In genomic region chr11:119664701-119665420, GRCh38 we compare ENCODE assay signal across 29 cellular contexts.
"Had no signal": no experiment of that assay in that cellular context is flagged by ENCODE, and none has a peak within 500 bp of the region (broad histone marks: within the 10 kb centered on the region; RNA-seq: fewer than 3 reads in every experiment).

No MANE protein-coding gene starts in this region.

- H3K9me3 ChIP-seq: adrenal gland, body of pancreas, esophagus muscularis mucosa, gastrocnemius medialis had no signal

- H3K27ac Mint-ChIP-seq: activated CD4-positive, alpha-beta memory T cell treated with anti-CD3 and anti-CD28 coated beads for 36 hours; activated CD4-positive, alpha-beta T cell treated with anti-CD3 and anti-CD28 coated beads for 36 hours; activated CD4-positive, alpha-beta T cell treated with anti-CD3 and anti-CD28 coated beads, Interleukin-2, amount 10 ng/mL, durations not matched to agents 24 days and 14 days; activated CD8-positive, alpha-beta memory T cell treated with anti-CD3 and anti-CD28 coated beads, Interleukin-2, amount 10 ng/mL, durations not matched to agents 7 days and 5 days; activated CD8-positive, alpha-beta T cell treated with anti-CD3 and anti-CD28 coated beads, Interleukin-2, amount 10 ng/mL, durations not matched to agents 7 days and 5 days; activated naive CD4-positive, alpha-beta T cell treated with anti-CD3 and anti-CD28 coated beads for 36 hours; activated naive CD4-positive, alpha-beta T cell treated with anti-CD3 and anti-CD28 coated beads, Interleukin-2, amount 50 U/mL, for 24 hours; activated naive CD8-positive, alpha-beta T cell treated with anti-CD3 and anti-CD28 coated beads for 36 hours; activated naive CD8-positive, alpha-beta T cell treated with anti-CD3 and anti-CD28 coated beads, Interleukin-2, amount 50 U/mL, for 24 hours; activated T-helper 1 cell treated with anti-CD3 and anti-CD28 coated beads, Interleukin-12 subunit alpha, Interleukin-12 subunit beta, Interleukin-2, Interleukin-4 antibody, amounts not matched to agents 30 ng/mL and 10 ng/mL and 1 ng/mL, durations not matched to agents 14 hours and 24 hours and 36 hours; activated T-helper 2 cell treated with anti-CD3 and anti-CD28 coated beads, Interferon-gamma antibody, Interleukin-2, Interleukin-4, amounts not matched to agents 10 μg/mL and 5 μg/mL and 100 μg/mL, durations not matched to agents 14 hours and 24 hours and 36 hours had no signal

- H3K4me1 ChIP-seq: adrenal gland, gastrocnemius medialis had no signal

- DNase-seq: activated CD4-positive, alpha-beta memory T cell treated with anti-CD3 and anti-CD28 coated beads for 36 hours; activated CD4-positive, alpha-beta T cell treated with anti-CD3 and anti-CD28 coated beads for 36 hours; activated CD4-positive, alpha-beta T cell treated with anti-CD3 and anti-CD28 coated beads, Interleukin-2, amount 10 ng/mL, durations not matched to agents 24 days and 14 days; activated CD4-positive, CD25-positive, alpha-beta regulatory T cell; activated CD4-positive, CD25-positive, alpha-beta regulatory T cell treated with anti-CD3 and anti-CD28 coated beads, Interleukin-2, amount 50 U/mL, for 72 hours; activated CD8-positive, alpha-beta memory T cell treated with anti-CD3 and anti-CD28 coated beads, Interleukin-2, amount 10 ng/mL, durations not matched to agents 7 days and 5 days; activated CD8-positive, alpha-beta memory T cell treated with anti-CD3 and anti-CD28 coated beads, Interleukin-2, amount 50 U/mL, for 4 hours; activated CD8-positive, alpha-beta T cell treated with anti-CD3 and anti-CD28 coated beads, Interleukin-2, amount 10 ng/mL, durations not matched to agents 7 days and 5 days; activated effector memory CD4-positive, alpha-beta T cell treated with anti-CD3 and anti-CD28 coated beads, Interleukin-2, amount 50 U/mL, for 16 hours; activated naive CD4-positive, alpha-beta T cell treated with anti-CD3 and anti-CD28 coated beads for 36 hours; activated naive CD8-positive, alpha-beta T cell treated with anti-CD3 and anti-CD28 coated beads for 36 hours; activated naive CD8-positive, alpha-beta T cell treated with anti-CD3 and anti-CD28 coated beads, Interleukin-2, amount 50 U/mL, for 24 hours; activated T-cell treated with anti-CD3 and anti-CD28 coated beads, Interleukin-2, amount 50 U/mL, for 1 hour; activated T-cell treated with anti-CD3 and anti-CD28 coated beads, Interleukin-2, amount 50 U/mL, for 48 hours; adrenal gland; aorta; cortex of kidney; effector memory CD4-positive, alpha-beta T cell; endodermal cell; erythroblast; gastrocnemius medialis; glutamatergic neuron; T-helper 2 cell had no signal

- H3K27me3 ChIP-seq: adrenal gland, body of pancreas, esophagus muscularis mucosa, foreskin keratinocyte, gastrocnemius medialis had no signal

- H3K9me3 Mint-ChIP-seq: activated CD4-positive, alpha-beta memory T cell treated with anti-CD3 and anti-CD28 coated beads for 36 hours; activated CD4-positive, alpha-beta T cell treated with anti-CD3 and anti-CD28 coated beads, Interleukin-2, amount 10 ng/mL, durations not matched to agents 24 days and 14 days; activated naive CD4-positive, alpha-beta T cell treated with anti-CD3 and anti-CD28 coated beads for 36 hours; activated naive CD4-positive, alpha-beta T cell treated with anti-CD3 and anti-CD28 coated beads, Interleukin-2, amount 50 U/mL, for 24 hours; activated naive CD8-positive, alpha-beta T cell treated with anti-CD3 and anti-CD28 coated beads for 36 hours; activated naive CD8-positive, alpha-beta T cell treated with anti-CD3 and anti-CD28 coated beads, Interleukin-2, amount 50 U/mL, for 24 hours; activated T-helper 1 cell treated with anti-CD3 and anti-CD28 coated beads, Interleukin-12 subunit alpha, Interleukin-12 subunit beta, Interleukin-2, Interleukin-4 antibody, amounts not matched to agents 30 ng/mL and 10 ng/mL and 1 ng/mL, durations not matched to agents 14 hours and 24 hours and 36 hours; activated T-helper 2 cell treated with anti-CD3 and anti-CD28 coated beads, Interferon-gamma antibody, Interleukin-2, Interleukin-4, amounts not matched to agents 10 μg/mL and 5 μg/mL and 100 μg/mL, durations not matched to agents 14 hours and 24 hours and 36 hours; endodermal cell had no signal

- H3K36me3 Mint-ChIP-seq: activated CD4-positive, alpha-beta memory T cell treated with anti-CD3 and anti-CD28 coated beads for 36 hours; activated CD8-positive, alpha-beta memory T cell treated with anti-CD3 and anti-CD28 coated beads, Interleukin-2, amount 10 ng/mL, durations not matched to agents 7 days and 5 days; activated naive CD4-positive, alpha-beta T cell treated with anti-CD3 and anti-CD28 coated beads, Interleukin-2, amount 50 U/mL, for 24 hours; activated naive CD8-positive, alpha-beta T cell treated with anti-CD3 and anti-CD28 coated beads for 36 hours had no signal

- H3K27me3 Mint-ChIP-seq: activated CD4-positive, alpha-beta memory T cell treated with anti-CD3 and anti-CD28 coated beads for 36 hours; activated CD4-positive, alpha-beta T cell treated with anti-CD3 and anti-CD28 coated beads for 36 hours; activated CD4-positive, alpha-beta T cell treated with anti-CD3 and anti-CD28 coated beads, Interleukin-2, amount 10 ng/mL, durations not matched to agents 24 days and 14 days; activated naive CD4-positive, alpha-beta T cell treated with anti-CD3 and anti-CD28 coated beads, Interleukin-2, amount 50 U/mL, for 24 hours; activated naive CD8-positive, alpha-beta T cell treated with anti-CD3 and anti-CD28 coated beads for 36 hours; activated naive CD8-positive, alpha-beta T cell treated with anti-CD3 and anti-CD28 coated beads, Interleukin-2, amount 50 U/mL, for 24 hours had no signal

- H3K36me3 ChIP-seq: adrenal gland, gastrocnemius medialis had no signal

- H3K27ac ChIP-seq: adrenal gland, esophagus muscularis mucosa, foreskin keratinocyte, gastrocnemius medialis had no signal

- H3K4me1 Mint-ChIP-seq: activated CD4-positive, alpha-beta T cell treated with anti-CD3 and anti-CD28 coated beads for 36 hours; activated CD4-positive, alpha-beta T cell treated with anti-CD3 and anti-CD28 coated beads, Interleukin-2, amount 10 ng/mL, durations not matched to agents 24 days and 14 days; activated CD8-positive, alpha-beta memory T cell treated with anti-CD3 and anti-CD28 coated beads, Interleukin-2, amount 10 ng/mL, durations not matched to agents 7 days and 5 days; activated naive CD4-positive, alpha-beta T cell treated with anti-CD3 and anti-CD28 coated beads, Interleukin-2, amount 50 U/mL, for 24 hours; activated naive CD8-positive, alpha-beta T cell treated with anti-CD3 and anti-CD28 coated beads for 36 hours; activated naive CD8-positive, alpha-beta T cell treated with anti-CD3 and anti-CD28 coated beads, Interleukin-2, amount 50 U/mL, for 24 hours had no signal

- H3K4me3 ChIP-seq: adrenal gland, body of pancreas, esophagus muscularis mucosa, gastrocnemius medialis had no signal

- H3K4me3 Mint-ChIP-seq: activated CD4-positive, alpha-beta memory T cell treated with anti-CD3 and anti-CD28 coated beads for 36 hours; activated CD4-positive, alpha-beta T cell treated with anti-CD3 and anti-CD28 coated beads for 36 hours; activated CD4-positive, alpha-beta T cell treated with anti-CD3 and anti-CD28 coated beads, Interleukin-2, amount 10 ng/mL, durations not matched to agents 24 days and 14 days; activated CD8-positive, alpha-beta memory T cell treated with anti-CD3 and anti-CD28 coated beads, Interleukin-2, amount 10 ng/mL, durations not matched to agents 7 days and 5 days; activated CD8-positive, alpha-beta T cell treated with anti-CD3 and anti-CD28 coated beads, Interleukin-2, amount 10 ng/mL, durations not matched to agents 7 days and 5 days; activated naive CD4-positive, alpha-beta T cell treated with anti-CD3 and anti-CD28 coated beads for 36 hours; activated naive CD4-positive, alpha-beta T cell treated with anti-CD3 and anti-CD28 coated beads, Interleukin-2, amount 50 U/mL, for 24 hours; activated naive CD8-positive, alpha-beta T cell treated with anti-CD3 and anti-CD28 coated beads for 36 hours; activated naive CD8-positive, alpha-beta T cell treated with anti-CD3 and anti-CD28 coated beads, Interleukin-2, amount 50 U/mL, for 24 hours; activated T-helper 1 cell treated with anti-CD3 and anti-CD28 coated beads, Interleukin-12 subunit alpha, Interleukin-12 subunit beta, Interleukin-2, Interleukin-4 antibody, amounts not matched to agents 30 ng/mL and 10 ng/mL and 1 ng/mL, durations not matched to agents 14 hours and 24 hours and 36 hours had no signal
